20 cellular contexts compared by ENCODE assay signal in the genomic region with DNA sequence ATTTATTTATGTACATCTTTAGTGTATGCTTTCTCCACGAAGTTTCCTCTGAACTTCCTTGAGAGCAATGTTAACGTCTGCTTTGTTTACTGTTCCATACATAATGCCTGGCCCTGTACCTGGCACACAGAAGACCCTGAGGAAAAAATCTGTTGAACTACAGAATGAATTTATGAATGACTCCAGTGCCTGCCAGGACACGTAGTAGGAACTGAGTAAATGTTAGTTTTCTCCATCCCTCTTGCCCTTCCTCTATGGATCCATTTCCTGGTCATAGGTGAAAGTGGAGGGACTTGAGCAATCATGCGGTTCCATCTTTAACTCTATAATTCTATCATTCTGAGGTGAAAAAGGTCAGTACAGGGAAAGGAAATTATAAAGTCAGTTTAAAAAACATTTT.
"Had no signal": no experiment of that assay in that cellular context is flagged by ENCODE, and none has a peak within 500 bp of the region (broad histone marks: within the 10 kb centered on the region; RNA-seq: fewer than 3 reads in every experiment).

No MANE protein-coding gene starts in this region.

- DNase-seq: IMR-90, MV-4-11, NCI-H1048, NCI-H1105, NCI-H1436 treated with DMSO at 0.1 percent for 48 hours, NCI-H1694, NCI-H1930, NCI-H2081, NCI-H2107, NCI-H2227 treated with DMSO at 0.1 percent for 48 hours, NCI-H526 treated with DMSO at 0.1 percent for 48 hours, NCI-H774, Right ventricle myocardium superior, RPMI8226, SIG-M5 had no signal

- FAIRE-seq: HepG2, RCC 7860 had no signal

- H3K4me3 ChIP-seq: SJSA1, SK-N-MC had no signal

- H3K4me1 ChIP-seq: SJSA1 had no signal

- H3K9me3 ChIP-seq: SJSA1 had no signal

- H3K36me3 ChIP-seq: SJSA1 had no signal

- ATAC-seq: HepG2 had no signal

- H3K9ac ChIP-seq: KMS-11 had no signal

- H3K27ac ChIP-seq: KMS-11, SJSA1, SK-N-MC had no signal

- H3K27me3 ChIP-seq: SJSA1 had no signal

- H3K4me2 ChIP-seq: KMS-11 had no signal
